1 cellular context compared by ENCODE assay signal in the genomic region with DNA sequence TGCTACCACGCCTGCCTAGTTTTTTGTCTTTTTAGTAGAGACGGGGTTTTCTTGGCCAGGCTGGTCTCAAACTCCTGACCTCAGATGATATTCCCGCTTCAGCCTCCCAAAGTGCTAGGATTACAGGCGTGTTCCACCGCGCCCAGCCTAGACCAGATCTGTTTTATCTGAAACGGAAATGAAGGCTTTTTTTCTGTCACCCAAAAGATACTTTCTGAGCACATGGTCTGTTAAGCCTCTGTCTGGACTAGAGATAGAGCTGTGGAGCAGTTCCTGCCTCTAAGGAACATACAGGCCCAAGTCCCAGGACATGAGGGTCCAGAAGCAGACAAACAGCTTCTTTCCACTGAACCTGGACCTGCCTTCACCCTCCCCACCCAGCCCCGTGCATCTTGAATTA.
TF ChIP-seq lines count a peak whose summit lies in the region.

No MANE protein-coding gene starts in this region.

TF ChIP-seq in IMR-90, 13 proteins besides CTCF, POLR2A, EP300 and RAD21 (continued from another document):
- TF ChIP-seq, protein P1, sequence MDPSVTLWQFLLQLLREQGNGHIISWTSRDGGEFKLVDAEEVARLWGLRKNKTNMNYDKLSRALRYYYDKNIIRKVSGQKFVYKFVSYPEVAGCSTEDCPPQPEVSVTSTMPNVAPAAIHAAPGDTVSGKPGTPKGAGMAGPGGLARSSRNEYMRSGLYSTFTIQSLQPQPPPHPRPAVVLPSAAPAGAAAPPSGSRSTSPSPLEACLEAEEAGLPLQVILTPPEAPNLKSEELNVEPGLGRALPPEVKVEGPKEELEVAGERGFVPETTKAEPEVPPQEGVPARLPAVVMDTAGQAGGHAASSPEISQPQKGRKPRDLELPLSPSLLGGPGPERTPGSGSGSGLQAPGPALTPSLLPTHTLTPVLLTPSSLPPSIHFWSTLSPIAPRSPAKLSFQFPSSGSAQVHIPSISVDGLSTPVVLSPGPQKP (IDR thresholded peaks at IDR 0.05; ENCODE audit: borderline replicate concordance, low read depth, low read length), result no peak
- TF ChIP-seq NFE2L2 (IDR thresholded peaks at IDR 0.05; ENCODE audit: low read depth, low read length) (no peak), MAZ (IDR thresholded peaks at IDR 0.05; ENCODE audit: borderline replicate concordance, low read depth, low read length) (no peak), RFX5 (IDR thresholded peaks at IDR 0.05; ENCODE audit: low read depth, low read length) (no peak), SMC3 (IDR thresholded peaks at IDR 0.05; ENCODE audit: low read depth, low read length) (no peak)
- TF ChIP-seq, protein P2, sequence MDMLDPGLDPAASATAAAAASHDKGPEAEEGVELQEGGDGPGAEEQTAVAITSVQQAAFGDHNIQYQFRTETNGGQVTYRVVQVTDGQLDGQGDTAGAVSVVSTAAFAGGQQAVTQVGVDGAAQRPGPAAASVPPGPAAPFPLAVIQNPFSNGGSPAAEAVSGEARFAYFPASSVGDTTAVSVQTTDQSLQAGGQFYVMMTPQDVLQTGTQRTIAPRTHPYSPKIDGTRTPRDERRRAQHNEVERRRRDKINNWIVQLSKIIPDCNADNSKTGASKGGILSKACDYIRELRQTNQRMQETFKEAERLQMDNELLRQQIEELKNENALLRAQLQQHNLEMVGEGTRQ (IDR thresholded peaks at IDR 0.05; ENCODE audit: low read depth, low read length), result no peak
